ENCODE assay signal across 3 cellular contexts in the genomic region with DNA sequence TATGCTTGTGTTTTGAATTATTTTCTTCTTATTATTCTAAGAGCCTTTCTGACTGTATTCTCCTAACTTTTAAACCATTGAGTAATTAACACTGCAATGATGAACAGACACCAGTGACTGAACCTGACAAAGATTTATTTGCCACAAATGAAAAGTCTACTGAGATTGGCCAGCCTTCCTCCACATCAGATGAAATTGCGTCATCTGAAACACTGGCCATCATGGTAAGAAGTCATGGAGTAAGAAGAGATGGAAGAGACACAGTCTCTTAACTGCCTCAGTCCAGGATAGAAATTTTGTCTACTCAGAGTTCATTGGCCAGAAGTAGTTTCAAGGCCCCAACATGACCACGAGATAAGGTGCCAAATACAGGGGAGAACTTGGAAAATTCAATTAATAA.
TF ChIP-seq lines count a peak whose summit lies in the region.

No MANE protein-coding gene starts in this region.

TF ChIP-seq in HepG2, 621 proteins besides CTCF, POLR2A, EP300 and RAD21 (continues in another document):
- no peak for TF ChIP-seq SMARCE1 (IDR thresholded peaks at IDR 0.05; ENCODE audit: borderline replicate concordance)
- TF ChIP-seq ZNF12 (CRISPR knock-in tag; IDR thresholded peaks at IDR 0.05): no peak
- TF ChIP-seq, protein P1, sequence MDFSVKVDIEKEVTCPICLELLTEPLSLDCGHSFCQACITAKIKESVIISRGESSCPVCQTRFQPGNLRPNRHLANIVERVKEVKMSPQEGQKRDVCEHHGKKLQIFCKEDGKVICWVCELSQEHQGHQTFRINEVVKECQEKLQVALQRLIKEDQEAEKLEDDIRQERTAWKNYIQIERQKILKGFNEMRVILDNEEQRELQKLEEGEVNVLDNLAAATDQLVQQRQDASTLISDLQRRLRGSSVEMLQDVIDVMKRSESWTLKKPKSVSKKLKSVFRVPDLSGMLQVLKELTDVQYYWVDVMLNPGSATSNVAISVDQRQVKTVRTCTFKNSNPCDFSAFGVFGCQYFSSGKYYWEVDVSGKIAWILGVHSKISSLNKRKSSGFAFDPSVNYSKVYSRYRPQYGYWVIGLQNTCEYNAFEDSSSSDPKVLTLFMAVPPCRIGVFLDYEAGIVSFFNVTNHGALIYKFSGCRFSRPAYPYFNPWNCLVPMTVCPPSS (IDR thresholded peaks at IDR 0.05): no peak
- TF ChIP-seq, protein P2, sequence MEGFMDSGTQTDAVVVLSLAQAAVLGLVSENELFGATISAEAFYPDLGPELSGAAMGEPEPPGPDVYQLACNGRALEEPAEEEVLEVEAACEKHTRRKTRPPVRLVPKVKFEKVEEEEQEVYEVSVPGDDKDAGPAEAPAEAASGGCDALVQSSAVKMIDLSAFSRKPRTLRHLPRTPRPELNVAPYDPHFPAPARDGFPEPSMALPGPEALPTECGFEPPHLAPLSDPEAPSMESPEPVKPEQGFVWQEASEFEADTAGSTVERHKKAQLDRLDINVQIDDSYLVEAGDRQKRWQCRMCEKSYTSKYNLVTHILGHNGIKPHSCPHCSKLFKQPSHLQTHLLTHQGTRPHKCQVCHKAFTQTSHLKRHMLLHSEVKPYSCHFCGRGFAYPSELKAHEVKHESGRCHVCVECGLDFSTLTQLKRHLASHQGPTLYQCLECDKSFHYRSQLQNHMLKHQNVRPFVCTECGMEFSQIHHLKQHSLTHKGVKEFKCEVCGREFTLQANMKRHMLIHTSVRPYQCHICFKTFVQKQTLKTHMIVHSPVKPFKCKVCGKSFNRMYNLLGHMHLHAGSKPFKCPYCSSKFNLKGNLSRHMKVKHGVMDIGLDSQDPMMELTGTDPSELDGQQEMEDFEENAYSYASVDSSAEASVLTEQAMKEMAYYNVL (CRISPR knock-in tag; IDR thresholded peaks at IDR 0.05; ENCODE audit: borderline replicate concordance): no peak
- TF ChIP-seq GABPA (IDR thresholded peaks at IDR 0.05; ENCODE audit: low read depth, low read length): no peak
- TF ChIP-seq GABPA (CRISPR knock-in tag; IDR thresholded peaks at IDR 0.05; ENCODE audit: low read depth): no peak
- TF ChIP-seq, protein P3, sequence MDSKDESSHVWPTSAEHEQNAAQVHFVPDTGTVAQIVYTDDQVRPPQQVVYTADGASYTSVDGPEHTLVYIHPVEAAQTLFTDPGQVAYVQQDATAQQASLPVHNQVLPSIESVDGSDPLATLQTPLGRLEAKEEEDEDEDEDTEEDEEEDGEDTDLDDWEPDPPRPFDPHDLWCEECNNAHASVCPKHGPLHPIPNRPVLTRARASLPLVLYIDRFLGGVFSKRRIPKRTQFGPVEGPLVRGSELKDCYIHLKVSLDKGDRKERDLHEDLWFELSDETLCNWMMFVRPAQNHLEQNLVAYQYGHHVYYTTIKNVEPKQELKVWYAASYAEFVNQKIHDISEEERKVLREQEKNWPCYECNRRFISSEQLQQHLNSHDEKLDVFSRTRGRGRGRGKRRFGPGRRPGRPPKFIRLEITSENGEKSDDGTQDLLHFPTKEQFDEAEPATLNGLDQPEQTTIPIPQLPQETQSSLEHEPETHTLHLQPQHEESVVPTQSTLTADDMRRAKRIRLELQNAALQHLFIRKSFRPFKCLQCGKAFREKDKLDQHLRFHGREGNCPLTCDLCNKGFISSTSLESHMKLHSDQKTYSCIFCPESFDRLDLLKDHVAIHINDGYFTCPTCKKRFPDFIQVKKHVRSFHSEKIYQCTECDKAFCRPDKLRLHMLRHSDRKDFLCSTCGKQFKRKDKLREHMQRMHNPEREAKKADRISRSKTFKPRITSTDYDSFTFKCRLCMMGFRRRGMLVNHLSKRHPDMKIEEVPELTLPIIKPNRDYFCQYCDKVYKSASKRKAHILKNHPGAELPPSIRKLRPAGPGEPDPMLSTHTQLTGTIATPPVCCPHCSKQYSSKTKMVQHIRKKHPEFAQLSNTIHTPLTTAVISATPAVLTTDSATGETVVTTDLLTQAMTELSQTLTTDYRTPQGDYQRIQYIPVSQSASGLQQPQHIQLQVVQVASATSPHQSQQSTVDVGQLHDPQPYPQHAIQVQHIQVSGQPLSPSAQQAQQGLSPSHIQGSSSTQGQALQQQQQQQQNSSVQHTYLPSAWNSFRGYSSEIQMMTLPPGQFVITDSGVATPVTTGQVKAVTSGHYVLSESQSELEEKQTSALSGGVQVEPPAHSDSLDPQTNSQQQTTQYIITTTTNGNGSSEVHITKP (CRISPR knock-in tag; IDR thresholded peaks at IDR 0.05; ENCODE audit: low read depth): no peak
- peak; percentile 63; the same call in 1 of the 2 replicates for TF ChIP-seq ATF7 (IDR thresholded peaks at IDR 0.05)
- no peak for TF ChIP-seq ATF7 (CRISPR knock-in tag; IDR thresholded peaks at IDR 0.05)
- TF ChIP-seq GABPB1 (CRISPR knock-in tag; IDR thresholded peaks at IDR 0.05): no peak

TF ChIP-seq in IMR-90, 13 proteins besides CTCF, POLR2A, EP300 and RAD21:
- TF ChIP-seq CEBPB (IDR thresholded peaks at IDR 0.05; ENCODE audit: low read depth, low read length) (peak; percentile 59; the same call in 1 of the 2 replicates), BHLHE40 (IDR thresholded peaks at IDR 0.05; ENCODE audit: low read depth, low read length) (no peak)

TF ChIP-seq in HEK293T, 16 proteins besides CTCF, POLR2A, EP300 and RAD21:
- TF ChIP-seq SP1 (IDR thresholded peaks at IDR 0.05) (no peak), ZNF384 (IDR thresholded peaks at IDR 0.05) (no peak), PKNOX1 (IDR thresholded peaks at IDR 0.05) (no peak), FOXK2 (IDR thresholded peaks at IDR 0.05) (no peak), FOXM1 (IDR thresholded peaks at IDR 0.05; ENCODE audit: borderline replicate concordance) (no peak)
